ENCODE assay signal across 15 cellular contexts in the genomic region with DNA sequence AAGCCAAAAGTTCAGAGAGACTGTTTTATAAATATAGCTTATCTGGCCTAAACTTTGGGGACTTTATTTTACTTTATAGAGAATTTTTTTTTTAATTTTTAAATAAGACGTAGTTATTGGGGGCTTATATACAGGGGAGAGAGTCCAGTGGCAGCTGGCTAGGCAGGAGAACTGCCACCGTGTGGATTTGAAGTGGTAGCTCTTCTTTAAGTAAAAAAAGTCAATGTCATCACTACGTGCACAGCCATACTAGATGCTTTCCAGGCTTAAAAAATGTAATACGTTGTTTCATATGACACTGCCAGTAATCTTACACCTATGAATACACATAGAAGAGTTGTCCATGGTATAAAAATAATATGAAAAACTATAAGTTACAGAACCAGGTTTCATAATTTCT. TPM values are rescaled to one million over a fixed set of nuclear protein-coding genes. Genes with fewer than 3 reads are reported as not detected.
DNase-seq lines count a peak whose midpoint lies in the region; ATAC-seq and TF ChIP-seq lines count a peak whose summit lies in the region.
"Had no signal": no experiment of that assay in that cellular context is flagged by ENCODE, and none has a peak within 500 bp of the region (broad histone marks: within the 10 kb centered on the region; RNA-seq: fewer than 3 reads in every experiment).

No MANE protein-coding gene starts in this region.

- peaks cover 32% of the 10 kb centered on the region for H3K4me1 Mint-ChIP-seq in central memory CD8-positive, alpha-beta T cell
- H3K4me1 Mint-ChIP-seq in type B pancreatic cell (ENCODE audit: unreplicated experiment), result peaks cover 17% of the 10 kb centered on the region

- H3K4me3 ChIP-seq in cardiac muscle cell (no peak overlapping the region), heart right ventricle (no peak overlapping the region), psoas muscle (no peak overlapping the region)
- H3K4me3 ChIP-seq: GM23338 had no signal

- no peak for ATAC-seq in heart right ventricle
- ATAC-seq in central memory CD8-positive, alpha-beta T cell (replicated peaks; ENCODE audit: extremely low read depth, poor library complexity, severe bottlenecking), result no peak
- peak in 3 of 4 donors; percentile 25 to 65 (median 63) for ATAC-seq in psoas muscle
- ATAC-seq: GM23338 had no signal

- DNase-seq in cardiac muscle cell (ENCODE audit: low read depth in 1 of 2, low spot score in 1 of 2) (no peak), heart right ventricle (no peak), psoas muscle (no peak), KG1 (lab: John Stamatoyannopoulos, UW) (no peak), NCI-H1105 treated with DMSO at 0.1 percent for 48 hours (lab: John Stamatoyannopoulos, UW) (no peak), type B pancreatic cell (ENCODE audit: extremely low spot score, unreplicated experiment) (no peak)
- no peak for DNase-seq in central memory CD8-positive, alpha-beta T cell (ENCODE audit: low spot score in 2 of 2)
- DNase-seq: BE2C; C1 segment of cervical spinal cord; CD4-positive, CD25-positive, alpha-beta regulatory T cell; CD8-positive, alpha-beta memory T cell; COR-L47; DMS 273 treated with DMSO at 0.1 percent for 48 hours; HCEC 1CT had no signal

- peak overlapping the region; percentile 14 for H3K27ac ChIP-seq in cardiac muscle cell
- no peak overlapping the region for H3K27ac ChIP-seq in heart right ventricle
- H3K27ac ChIP-seq in psoas muscle, result peak overlapping the region; percentile 66

- H3K9me3 Mint-ChIP-seq in central memory CD8-positive, alpha-beta T cell, result no peaks in the 10 kb centered on the region
- no peaks in the 10 kb centered on the region for H3K9me3 Mint-ChIP-seq in type B pancreatic cell
- H3K9me3 Mint-ChIP-seq: CD4-positive, CD25-positive, alpha-beta regulatory T cell; CD8-positive, alpha-beta memory T cell; GM23338 had no signal

- peak overlapping the region; percentile 52 for H3K27ac Mint-ChIP-seq in central memory CD8-positive, alpha-beta T cell (ENCODE audit: low read depth)
- H3K27ac Mint-ChIP-seq in type B pancreatic cell, result no peak overlapping the region
- H3K27ac Mint-ChIP-seq: CD8-positive, alpha-beta memory T cell had no signal

- intact Hi-C loops in heart right ventricle (cut with DNase I) (no loop called here), psoas muscle (cut with DNase I) (no loop called here)

- H3K27me3 Mint-ChIP-seq in central memory CD8-positive, alpha-beta T cell, result no peaks in the 10 kb centered on the region
- H3K27me3 Mint-ChIP-seq in type B pancreatic cell, result no peaks in the 10 kb centered on the region
- H3K27me3 Mint-ChIP-seq: CD4-positive, CD25-positive, alpha-beta regulatory T cell; CD8-positive, alpha-beta memory T cell had no signal

- no peak overlapping the region for H3K4me3 Mint-ChIP-seq in central memory CD8-positive, alpha-beta T cell
- H3K4me3 Mint-ChIP-seq in type B pancreatic cell, result no peak overlapping the region
- H3K4me3 Mint-ChIP-seq: CD4-positive, CD25-positive, alpha-beta regulatory T cell; CD8-positive, alpha-beta memory T cell; GM23338 had no signal

- H3K4me1 ChIP-seq in cardiac muscle cell (ENCODE audit: low read depth) (peaks cover 21% of the 10 kb centered on the region), heart right ventricle (peaks cover 0 to 33% (median 9%) of the 10 kb centered on the region in 9 donors), psoas muscle (peaks cover 46% of the 10 kb centered on the region)
- H3K4me1 ChIP-seq: BE2C had no signal

- TF ChIP-seq CTCF in cardiac muscle cell (IDR thresholded peaks at IDR 0.05; ENCODE audit: low read depth, low read length), result no peak
- no peak for TF ChIP-seq CTCF in heart right ventricle (IDR thresholded peaks at IDR 0.05)
- peak; percentile 10 for TF ChIP-seq CTCF in psoas muscle (IDR thresholded peaks at IDR 0.05)
- no peak for TF ChIP-seq CTCF in type B pancreatic cell (conservative IDR thresholded peaks at IDR 0.05)

- H3K27me3 ChIP-seq in cardiac muscle cell, result no peaks in the 10 kb centered on the region
- H3K27me3 ChIP-seq in heart right ventricle, result no peaks in the 10 kb centered on the region
- no peaks in the 10 kb centered on the region for H3K27me3 ChIP-seq in psoas muscle (ENCODE audit: insufficient read depth in 3 of 3, low read length in 2 of 3)
- H3K27me3 ChIP-seq: BE2C had no signal

- WGBS in heart right ventricle, 2 donors, result 42 to 54% methylated on average over 4 of the region's 4 CpGs
- WGBS in psoas muscle, 3 donors, result 34 to 57% (median 39%) methylated on average over 4 of the region's 4 CpGs

- H3K9me3 ChIP-seq in cardiac muscle cell (ENCODE audit: low read depth) (no peaks in the 10 kb centered on the region), heart right ventricle (no peaks in the 10 kb centered on the region), psoas muscle (no peaks in the 10 kb centered on the region)
- H3K9me3 ChIP-seq: BE2C had no signal

- H3K36me3 ChIP-seq in cardiac muscle cell (no peaks in the 10 kb centered on the region), heart right ventricle (peaks cover 0 to 53% (median 12%) of the 10 kb centered on the region in 9 donors), psoas muscle (ENCODE audit: insufficient read depth in 1 of 2, low read depth in 1 of 2) (peaks cover 0 to 58% of the 10 kb centered on the region in 2 donors)
- H3K36me3 ChIP-seq: BE2C had no signal

- H3K36me3 Mint-ChIP-seq in central memory CD8-positive, alpha-beta T cell (ENCODE audit: insufficient read depth), result peaks cover 14% of the 10 kb centered on the region
- no peaks in the 10 kb centered on the region for H3K36me3 Mint-ChIP-seq in type B pancreatic cell

RNA-seq across cellular contexts. Expression of gene ANKFY1, which starts 31.9 kb away (rescaled TPM):
- 20.0 and 29.0 TPM in 2 replicates for total RNA-seq in cardiac muscle cell
- 19.5 and 26.7 TPM in 2 replicates for polyA plus RNA-seq in cardiac muscle cell
- 10 to 100 TPM; 18.7 to 34.4 (median 24.4) TPM for total RNA-seq in heart right ventricle
- 10 to 100 TPM in 1 of 2 donors, 1 to 10 TPM in 1; 8.6 to 12.8 TPM for polyA plus RNA-seq in heart right ventricle
- total RNA-seq in psoas muscle, result 10 to 100 TPM; 12.8 to 18.8 (median 16.5) TPM
- 10 to 100 TPM in 1 of 3 donors, 1 to 10 TPM in 2; 5.7 to 11.1 (median 6.0) TPM for polyA plus RNA-seq in psoas muscle
- 64.3 and 72.6 TPM in 2 replicates for total RNA-seq in type B pancreatic cell (ENCODE audit: low replicate concordance)

Comparison
In these comparisons a context has a peak if more than half of its experiments do, and no peak if none do; other contexts are left out.
1. H3K27ac ChIP-seq: peak in cardiac muscle cell (single experiment) and psoas muscle (single experiment); none in heart right ventricle (0 of 10).
2. ATAC-seq: peak in psoas muscle (3 of 4); none in heart right ventricle (0 of 8) and central memory CD8-positive, alpha-beta T cell (single experiment).